ENCODE assay signal across 23 cellular contexts in the genomic region with DNA sequence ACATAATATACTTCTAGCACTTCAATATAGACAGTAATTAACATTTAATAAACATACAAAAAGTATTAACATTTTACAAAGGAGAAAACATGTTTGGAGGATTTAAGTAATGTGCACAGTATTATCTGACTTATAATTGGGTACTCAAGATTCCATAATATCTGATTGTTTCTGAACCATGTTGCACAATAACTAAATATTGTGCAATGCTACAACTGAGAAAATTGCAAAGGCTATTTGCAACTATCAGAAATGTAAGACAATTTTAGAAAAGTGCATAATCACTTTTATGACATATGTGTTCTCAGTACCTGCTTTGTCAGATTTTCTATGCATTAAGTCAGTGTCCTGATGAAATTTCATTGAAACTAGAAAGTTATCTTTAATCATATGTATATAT.
"Had no signal": no experiment of that assay in that cellular context is flagged by ENCODE, and none has a peak within 500 bp of the region (broad histone marks: within the 10 kb centered on the region; RNA-seq: fewer than 3 reads in every experiment).

No MANE protein-coding gene starts in this region.

- H3K4me1 Mint-ChIP-seq: activated naive CD8-positive, alpha-beta T cell treated with anti-CD3 and anti-CD28 coated beads, Interleukin-2, amount 10 ng/mL, durations not matched to agents 7 days and 5 days; central memory CD8-positive, alpha-beta T cell had no signal

- H3K9me3 Mint-ChIP-seq: activated CD8-positive, alpha-beta T cell treated with anti-CD3 and anti-CD28 coated beads for 36 hours; activated naive CD8-positive, alpha-beta T cell treated with anti-CD3 and anti-CD28 coated beads, Interleukin-2, amount 10 ng/mL, durations not matched to agents 7 days and 5 days had no signal

- H3K4me3 ChIP-seq: adrenal gland, SK-N-MC had no signal

- H3K4me1 ChIP-seq: adrenal gland had no signal

- H3K27ac ChIP-seq: adrenal gland, SK-N-MC, VCaP had no signal

- H3K4me3 Mint-ChIP-seq: activated CD8-positive, alpha-beta T cell treated with anti-CD3 and anti-CD28 coated beads for 36 hours; activated naive CD8-positive, alpha-beta T cell treated with anti-CD3 and anti-CD28 coated beads, Interleukin-2, amount 10 ng/mL, durations not matched to agents 7 days and 5 days; central memory CD8-positive, alpha-beta T cell had no signal

- H3K27me3 ChIP-seq: adrenal gland had no signal

- H3K27ac Mint-ChIP-seq: activated CD8-positive, alpha-beta T cell treated with anti-CD3 and anti-CD28 coated beads for 36 hours; activated naive CD8-positive, alpha-beta T cell treated with anti-CD3 and anti-CD28 coated beads, Interleukin-2, amount 10 ng/mL, durations not matched to agents 7 days and 5 days had no signal

- H3K27me3 Mint-ChIP-seq: activated CD8-positive, alpha-beta T cell treated with anti-CD3 and anti-CD28 coated beads for 36 hours; activated naive CD8-positive, alpha-beta T cell treated with anti-CD3 and anti-CD28 coated beads, Interleukin-2, amount 10 ng/mL, durations not matched to agents 7 days and 5 days; central memory CD8-positive, alpha-beta T cell had no signal

- ATAC-seq: activated CD8-positive, alpha-beta T cell treated with anti-CD3 and anti-CD28 coated beads for 36 hours; Panc1; Right ventricle myocardium inferior had no signal

- H3K36me3 Mint-ChIP-seq: activated naive CD8-positive, alpha-beta T cell treated with anti-CD3 and anti-CD28 coated beads, Interleukin-2, amount 10 ng/mL, durations not matched to agents 7 days and 5 days had no signal

- DNase-seq: activated CD4-positive, CD25-positive, alpha-beta regulatory T cell; activated CD8-positive, alpha-beta memory T cell treated with anti-CD3 and anti-CD28 coated beads, Interleukin-2, amount 50 U/mL, for 4 hours; activated CD8-positive, alpha-beta T cell treated with anti-CD3 and anti-CD28 coated beads for 36 hours; activated naive CD4-positive, alpha-beta T cell treated with anti-CD3 and anti-CD28 coated beads, Interleukin-2, amount 50 U/mL, for 16 hours; activated naive CD8-positive, alpha-beta T cell treated with anti-CD3 and anti-CD28 coated beads, Interleukin-2, amount 10 ng/mL, durations not matched to agents 7 days and 5 days; adrenal gland; anterior cingulate cortex; MM.1S; NCI-H1092; NCI-H1417 treated with DMSO at 0.1 percent for 48 hours; NCI-H1694 treated with DMSO at 0.1 percent for 48 hours; NCI-H2029 treated with DMSO at 0.1 percent for 48 hours; NCI-H345; NCI-H510A; NCI-H526 treated with DMSO at 0.1 percent for 48 hours; NCI-H82; RPMI8226; T-helper 1 cell had no signal

- H3K9me3 ChIP-seq: adrenal gland had no signal

- H3K36me3 ChIP-seq: adrenal gland had no signal
